Comparison of ENCODE assay signal across 8 cellular contexts in the genomic region with DNA sequence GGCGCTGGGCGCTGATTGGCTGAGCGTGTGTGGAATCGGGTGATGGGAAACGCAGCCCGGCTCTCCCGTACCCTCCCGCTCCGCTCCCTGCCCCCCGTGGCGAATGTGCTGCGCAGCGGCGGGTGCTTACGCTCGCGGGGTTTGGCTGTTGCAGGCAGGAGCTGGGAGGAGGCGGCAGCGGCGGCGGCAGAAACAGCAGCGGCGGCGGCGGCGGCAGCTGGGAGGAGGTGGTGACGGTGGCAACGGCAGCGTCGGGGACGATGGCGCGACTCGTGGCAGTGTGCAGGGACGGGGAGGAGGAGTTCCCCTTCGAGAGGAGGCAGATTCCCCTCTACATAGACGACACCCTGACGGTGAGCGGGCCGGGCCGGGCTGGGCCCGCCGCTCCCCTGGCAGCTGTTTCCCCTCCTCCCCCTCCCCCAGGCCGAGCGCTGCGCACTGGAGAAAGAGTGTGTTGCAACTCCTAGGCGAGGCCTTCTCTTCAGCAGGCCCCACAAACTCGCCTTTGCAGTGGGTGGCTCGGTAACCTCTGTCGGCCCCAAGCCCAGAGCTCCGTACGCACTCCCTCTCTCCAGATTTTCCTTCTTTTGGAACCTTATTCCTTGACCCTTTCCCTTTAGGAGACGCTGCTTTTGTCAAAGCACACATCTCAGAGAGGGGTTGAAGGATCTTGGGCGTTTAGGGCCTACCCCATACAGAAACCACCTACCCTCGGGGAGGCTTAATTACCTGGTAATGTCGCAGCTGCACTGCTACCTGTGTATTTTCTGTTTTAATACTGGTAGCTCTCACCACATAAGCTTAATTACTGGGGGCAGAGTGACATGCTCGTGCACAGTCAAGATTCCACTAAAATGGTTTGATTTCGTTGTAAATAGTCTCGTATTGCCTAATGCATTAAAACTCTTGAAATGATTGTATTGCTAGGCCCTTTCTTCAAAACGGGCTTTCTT. TPM values are rescaled to one million over a fixed set of nuclear protein-coding genes. Genes with fewer than 3 reads are reported as not detected.
DNase-seq lines count a peak whose midpoint lies in the region; ATAC-seq, FAIRE-seq and TF ChIP-seq lines count a peak whose summit lies in the region.

No MANE protein-coding gene starts in this region.

- peak overlapping the region; percentile 87 for H3K27ac ChIP-seq in angular gyrus (ENCODE audit: low read depth, low read length)
- peak overlapping the region; percentile 100 for H3K27ac ChIP-seq in right atrium auricular region

- DNase-seq in GM13976 (ENCODE audit: low spot score) = peak; percentile 96
- DNase-seq in NCI-H146 treated with DMSO at 0.1 percent for 48 hours (lab: John Stamatoyannopoulos, UW; ENCODE audit: unreplicated experiment) = peak; percentile 88
- DNase-seq in T-helper 1 cell = peak; percentile 92 to 97 (median 96)
- peak; percentile 97 for DNase-seq in right atrium auricular region (ENCODE audit: low spot score)
- DNase-seq in pulmonary artery endothelial cell (ENCODE audit: low read depth, low spot score) = peak; percentile 86
- peak; percentile 99 for DNase-seq in urothelium cell line (ENCODE audit: low spot score)

- peaks cover 0 to 52% of the 10 kb centered on the region in 2 donors for H3K4me1 ChIP-seq in right atrium auricular region

- in situ Hi-C loops in GM13976 (cut with MboI; ENCODE audit: low sequenced_read_pairs, unreplicated experiment) = no loop called here

- ATAC-seq in HG02870 (IDR thresholded peaks at IDR 0.05; ENCODE audit: unreplicated experiment) = peak; percentile 76

- H3K27me3 ChIP-seq in right atrium auricular region = no peaks in the 10 kb centered on the region

- no peaks in the 10 kb centered on the region for H3K9me3 ChIP-seq in right atrium auricular region

- peak overlapping the region; percentile 98 for H3K4me3 ChIP-seq in right atrium auricular region

- no peak for FAIRE-seq in urothelium cell line (lab: Jason Lieb, UNC)

- H3K36me3 ChIP-seq in right atrium auricular region = no peaks in the 10 kb centered on the region

- TF ChIP-seq CTCF in GM13976 (IDR thresholded peaks at IDR 0.05; ENCODE audit: borderline replicate concordance, control extremely low read depth, extremely low read depth, insufficient read depth, missing control alignments) (no peak), right atrium auricular region (IDR thresholded peaks at IDR 0.05) (no peak)

RNA-seq across cellular contexts. Expression of a gene that starts 1.0 kb away (rescaled TPM):
- total RNA-seq in right atrium auricular region (10 to 100 TPM; 26.7 to 30.1 TPM), pulmonary artery endothelial cell (46.9 and 55.7 TPM in 2 replicates)

RNA-seq across cellular contexts. Expression of a gene that starts 11.0 kb away (rescaled TPM):
- total RNA-seq in right atrium auricular region = 1 to 10 TPM; 2.8 to 3.9 TPM
- 12.1 and 12.7 TPM in 2 replicates for total RNA-seq in pulmonary artery endothelial cell

RNA-seq across cellular contexts. Expression of a gene that starts 11.1 kb away (rescaled TPM):
- total RNA-seq in right atrium auricular region (10 to 100 TPM in 1 of 2 donors, 1 to 10 TPM in 1; 8.2 to 12.8 TPM), pulmonary artery endothelial cell (59.9 and 85.1 TPM in 2 replicates)

RNA-seq across cellular contexts. Expression of a gene that starts 45.9 kb away (rescaled TPM):
- total RNA-seq in right atrium auricular region = 10 to 100 TPM; 10.5 to 17.3 TPM
- total RNA-seq in pulmonary artery endothelial cell = 8.2 and 10.0 TPM in 2 replicates

RNA-seq across cellular contexts. Expression of a gene that starts 55.6 kb away (rescaled TPM):
- total RNA-seq in right atrium auricular region (1 to 10 TPM; 3.7 to 6.3 TPM), pulmonary artery endothelial cell (3.6 and 7.3 TPM in 2 replicates)

Comparison
In these comparisons a context has a peak if more than half of its experiments do, and no peak if none do; other contexts are left out.
1. Peak in every context shown above with its lines: DNase-seq, ATAC-seq, H3K4me3 ChIP-seq and H3K27ac ChIP-seq.